Comparison of ENCODE assay signal across 28 cellular contexts in genomic region chr2:119625226-119625625, GRCh38.
"Had no signal": no experiment of that assay in that cellular context is flagged by ENCODE, and none has a peak within 500 bp of the region (broad histone marks: within the 10 kb centered on the region; RNA-seq: fewer than 3 reads in every experiment).

No MANE protein-coding gene starts in this region.

- DNase-seq: colonic mucosa; cortex of kidney; dermis blood vessel endothelial cell; dorsolateral prefrontal cortex; effector CD4-positive, alpha-beta T cell; effector CD8-positive, alpha-beta T cell; effector memory CD4-positive, alpha-beta T cell; effector memory CD8-positive, alpha-beta T cell; endodermal cell; erythroblast; esophagus squamous epithelium; foreskin fibroblast; foreskin keratinocyte; foreskin melanocyte; gastrocnemius medialis; glutamatergic neuron; head of caudate nucleus; heart left ventricle; heart right ventricle had no signal

- H3K27ac ChIP-seq: colonic mucosa, coronary artery, dorsolateral prefrontal cortex, epithelial cell of prostate, esophagus muscularis mucosa, esophagus squamous epithelium, foreskin keratinocyte, gastrocnemius medialis, gastroesophageal sphincter, heart left ventricle, heart right ventricle had no signal

- H3K27me3 ChIP-seq: colonic mucosa, dorsolateral prefrontal cortex, esophagus muscularis mucosa, esophagus squamous epithelium, foreskin keratinocyte, gastrocnemius medialis, gastroesophageal sphincter, heart left ventricle had no signal

- H3K9me3 ChIP-seq: colonic mucosa, esophagus muscularis mucosa, esophagus squamous epithelium, gastrocnemius medialis had no signal

- FAIRE-seq: colon, endometrium, endothelial cell of umbilical vein, frontal cortex had no signal

- ATAC-seq: effector memory CD8-positive, alpha-beta T cell; esophagus mucosa; foreskin keratinocyte; gastrocnemius medialis; gastroesophageal sphincter; heart left ventricle; heart right ventricle had no signal

- H3K4me1 ChIP-seq: colonic mucosa, esophagus muscularis mucosa, esophagus squamous epithelium, foreskin keratinocyte, gastrocnemius medialis, gastroesophageal sphincter, heart left ventricle, heart right ventricle had no signal

- H3K4me3 ChIP-seq: colonic mucosa, coronary artery, dorsolateral prefrontal cortex, esophagus muscularis mucosa, esophagus squamous epithelium, gastrocnemius medialis, gastroesophageal sphincter, heart left ventricle, heart right ventricle had no signal

- H3K36me3 ChIP-seq: colonic mucosa, esophagus muscularis mucosa, esophagus squamous epithelium, gastrocnemius medialis, gastroesophageal sphincter, heart left ventricle, heart right ventricle had no signal
